Comparison of ENCODE assay signal across 14 cellular contexts in the genomic region with DNA sequence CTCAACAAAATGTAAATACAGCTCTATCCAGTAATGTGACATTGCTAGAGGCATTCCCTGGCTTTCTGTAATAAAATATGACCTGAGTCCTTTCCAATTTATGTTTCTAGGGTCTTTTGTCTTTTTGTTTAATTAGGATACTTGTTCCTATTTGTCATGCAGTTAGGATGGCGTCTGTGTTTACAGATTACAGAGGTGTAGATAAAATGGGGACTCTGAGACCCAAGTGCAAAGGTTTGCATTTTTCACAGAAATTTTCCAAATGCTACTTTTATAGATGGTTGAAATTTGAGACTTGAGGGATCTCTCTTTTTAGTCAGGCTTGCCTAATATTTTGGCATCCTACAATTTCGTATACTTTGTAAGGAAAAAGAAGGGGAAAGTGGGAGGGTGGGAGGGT.
"Had no signal": no experiment of that assay in that cellular context is flagged by ENCODE, and none has a peak within 500 bp of the region (broad histone marks: within the 10 kb centered on the region; RNA-seq: fewer than 3 reads in every experiment).

No MANE protein-coding gene starts in this region.

- ATAC-seq: gastroesophageal sphincter, lower lobe of right lung had no signal

- H3K9me3 ChIP-seq: gastroesophageal sphincter, lower lobe of right lung, neutrophil, stomach had no signal

- DNase-seq: activated B cell treated with CpG ODN at 0.5 μM for 24 hours; activated CD4-positive, alpha-beta T cell treated with anti-CD3 and anti-CD28 coated beads, Interleukin-2, amount 10 ng/mL, durations not matched to agents 24 days and 14 days; activated naive CD4-positive, alpha-beta T cell treated with anti-CD3 and anti-CD28 coated beads for 36 hours; effector CD4-positive, alpha-beta T cell; hippocampal formation; kidney glomerular epithelial cell; lower lobe of right lung; naive B cell; retina; stimulated activated CD4-positive, alpha-beta T cell treated with anti-CD3 and anti-CD28 coated beads, Interleukin-15, amount 100 ng/mL, for 24 hours; stimulated activated CD4-positive, alpha-beta T cell treated with anti-CD3 and anti-CD28 coated beads, Interleukin-4, amount 100 ng/mL, for 4 hours; stomach had no signal

- H3K9me3 Mint-ChIP-seq: activated naive CD4-positive, alpha-beta T cell treated with anti-CD3 and anti-CD28 coated beads for 36 hours had no signal

- H3K27ac Mint-ChIP-seq: activated B cell treated with CpG ODN at 0.5 μM for 24 hours; activated CD4-positive, alpha-beta T cell treated with anti-CD3 and anti-CD28 coated beads, Interleukin-2, amount 10 ng/mL, durations not matched to agents 24 days and 14 days; activated naive CD4-positive, alpha-beta T cell treated with anti-CD3 and anti-CD28 coated beads for 36 hours had no signal

- H3K4me3 ChIP-seq: gastroesophageal sphincter, lower lobe of right lung, stomach had no signal

- H3K27ac ChIP-seq: lower lobe of right lung, neutrophil, stomach had no signal

- H3K4me1 ChIP-seq: lower lobe of right lung, stomach had no signal

- H3K36me3 ChIP-seq: gastroesophageal sphincter, lower lobe of right lung, neutrophil, stomach had no signal

- H3K27me3 Mint-ChIP-seq: activated B cell treated with CpG ODN at 0.5 μM for 24 hours, naive B cell had no signal

- H3K27me3 ChIP-seq: gastroesophageal sphincter, neutrophil, stomach had no signal

- H3K4me3 Mint-ChIP-seq: activated B cell treated with CpG ODN at 0.5 μM for 24 hours; activated CD4-positive, alpha-beta T cell treated with anti-CD3 and anti-CD28 coated beads, Interleukin-2, amount 10 ng/mL, durations not matched to agents 24 days and 14 days; activated naive CD4-positive, alpha-beta T cell treated with anti-CD3 and anti-CD28 coated beads for 36 hours had no signal
